Comparison of ENCODE assay signal across 22 cellular contexts in the genomic region with DNA sequence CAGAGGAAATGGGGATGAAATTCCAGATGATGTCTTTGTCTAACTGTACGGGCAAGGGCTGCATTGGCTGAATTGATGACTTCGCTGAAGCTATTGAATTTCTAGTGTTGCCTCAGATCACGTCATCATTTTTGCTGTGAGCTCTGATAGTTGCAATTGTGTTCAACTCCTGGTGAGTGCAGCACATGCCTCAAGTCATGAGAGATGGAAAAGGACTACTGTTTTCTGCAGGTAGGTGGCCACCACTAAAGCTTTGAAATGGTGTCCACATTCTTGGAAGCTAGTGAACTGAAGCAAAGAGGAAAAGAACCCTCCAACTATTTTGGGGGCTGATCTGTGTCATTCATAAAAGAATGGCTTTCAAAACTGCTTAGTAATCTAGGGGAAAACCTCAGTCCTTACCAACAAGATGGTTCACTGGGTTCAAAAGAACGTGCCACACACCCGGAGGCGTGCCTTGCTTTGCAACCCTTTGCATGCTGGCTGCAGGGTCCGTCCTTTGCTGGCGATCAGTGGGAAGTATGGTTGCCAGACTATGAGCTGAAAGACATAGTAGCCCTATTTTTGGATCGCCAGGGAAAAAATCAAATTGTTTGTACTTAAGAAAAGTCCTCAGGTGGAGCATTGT.
"Had no signal": no experiment of that assay in that cellular context is flagged by ENCODE, and none has a peak within 500 bp of the region (broad histone marks: within the 10 kb centered on the region; RNA-seq: fewer than 3 reads in every experiment).

No MANE protein-coding gene starts in this region.

- DNase-seq: activated CD4-positive, alpha-beta T cell treated with anti-CD3 and anti-CD28 coated beads, Interleukin-2, amount 10 ng/mL, durations not matched to agents 24 days and 14 days; activated CD4-positive, alpha-beta T cell treated with anti-CD3 and anti-CD28 coated beads, Interleukin-2, amount 50 U/mL, for 48 hours; activated CD4-positive, CD25-positive, alpha-beta regulatory T cell treated with anti-CD3 and anti-CD28 coated beads, Interleukin-2, amount 50 U/mL, for 72 hours; activated CD8-positive, alpha-beta memory T cell treated with anti-CD3 and anti-CD28 coated beads for 24 hours; activated effector memory CD4-positive, alpha-beta T cell treated with anti-CD3 and anti-CD28 coated beads, Interleukin-2, amount 50 U/mL, for 16 hours; activated naive CD4-positive, alpha-beta T cell treated with Interleukin-2 at 50 U/mL for 16 hours; activated naive CD8-positive, alpha-beta T cell treated with anti-CD3 and anti-CD28 coated beads, Interleukin-2, amount 50 U/mL, for 24 hours; activated T-cell treated with anti-CD3 and anti-CD28 coated beads, Interleukin-2, amount 50 U/mL, for 4 hours; amniotic stem cell; NCI-H1092; NCI-H1417; NCI-H1930; NCI-H2107; NCI-H510A treated with DMSO at 0.1 percent for 48 hours; NCI-H69; NK-92 treated with Interleukin-12 subunit alpha and Interleukin-12 subunit beta, amount 100 ng/mL, for 24 hours; OCI-M1; Right ventricle myocardium superior had no signal

- ATAC-seq: activated naive CD4-positive, alpha-beta T cell treated with anti-CD3 and anti-CD28 coated beads, Interleukin-2, amount 50 U/mL, for 72 hours; activated naive CD8-positive, alpha-beta T cell treated with anti-CD3 and anti-CD28 coated beads, Interleukin-2, amount 50 U/mL, for 24 hours; activated T-cell treated with anti-CD3 and anti-CD28 coated beads, Interleukin-2, amount 50 U/mL, for 4 hours; Panc1; WTC11 had no signal

- H3K4me3 ChIP-seq: SJSA1 had no signal
